8 cellular contexts compared by ENCODE assay signal in the genomic region with DNA sequence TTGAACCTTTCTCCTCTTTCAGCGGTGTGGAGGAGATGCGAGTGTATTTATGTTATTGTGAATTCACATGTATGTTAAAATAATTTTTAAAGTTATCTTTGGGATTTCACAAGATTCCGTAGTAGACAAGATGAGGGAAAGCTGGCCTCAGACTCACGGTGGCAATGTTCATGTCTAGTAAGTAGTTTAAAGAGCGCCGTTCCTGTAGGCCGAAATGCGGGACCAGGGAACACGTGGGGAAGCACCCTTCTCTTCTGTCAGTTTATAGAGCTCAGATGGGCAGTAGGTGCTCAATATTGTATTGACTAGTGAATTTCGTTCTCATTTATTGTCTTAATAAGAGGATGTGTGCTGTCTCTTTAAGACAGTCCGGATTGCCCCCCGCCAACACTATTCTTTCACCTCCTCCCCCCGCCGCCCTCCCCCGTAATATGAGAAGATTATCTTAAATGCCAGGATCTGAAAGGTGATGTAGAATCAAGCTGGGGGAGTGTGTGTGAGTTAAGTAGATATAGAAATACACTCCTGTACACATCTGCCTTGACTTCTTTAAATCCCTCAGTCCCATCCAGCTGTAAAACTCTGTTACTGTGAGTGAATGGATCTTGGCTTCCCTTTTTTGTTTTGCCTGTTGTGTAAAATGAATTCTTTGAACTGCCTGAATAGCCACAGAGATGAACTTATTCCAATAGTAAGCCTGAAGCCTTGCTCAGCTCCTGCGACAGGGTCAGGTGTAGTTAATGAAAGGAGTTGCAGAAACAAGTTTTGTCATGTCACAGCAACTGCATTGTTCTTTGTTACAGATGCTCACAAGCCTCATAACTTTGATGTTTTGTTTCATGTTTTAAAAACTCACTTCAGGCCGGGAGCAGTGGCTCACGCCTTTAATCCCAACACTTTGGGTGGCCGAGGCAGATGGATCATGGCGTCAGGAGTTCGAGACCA. TPM values are rescaled to one million over a fixed set of nuclear protein-coding genes. Genes with fewer than 3 reads are reported as not detected.
DNase-seq lines count a peak whose midpoint lies in the region; ATAC-seq and TF ChIP-seq lines count a peak whose summit lies in the region.

No MANE protein-coding gene starts in this region.

- ATAC-seq in effector memory CD8-positive, alpha-beta T cell (replicated peaks) = no peak
- ATAC-seq in GM18858 (IDR thresholded peaks at IDR 0.05; ENCODE audit: unreplicated experiment) (no peak), HG02642 (IDR thresholded peaks at IDR 0.05; ENCODE audit: poor library complexity, unreplicated experiment) (no peak)

- peaks cover 54% of the 10 kb centered on the region for H3K36me3 Mint-ChIP-seq in effector memory CD8-positive, alpha-beta T cell (ENCODE audit: insufficient read depth)
- H3K36me3 Mint-ChIP-seq in neural crest cell (ENCODE audit: low read depth) = peaks cover 4% of the 10 kb centered on the region

- peaks cover 2 to 7% of the 10 kb centered on the region in 2 donors for H3K9me3 Mint-ChIP-seq in effector memory CD8-positive, alpha-beta T cell
- no peaks in the 10 kb centered on the region for H3K9me3 Mint-ChIP-seq in neural crest cell

- DNase-seq in GF-D8 (lab: John Stamatoyannopoulos, UW) (peak; percentile 15), NCI-H69 (lab: John Stamatoyannopoulos, UW) (peak; percentile 31), neural crest cell (ENCODE audit: low read depth, low spot score) (no peak), C1 segment of cervical spinal cord (lab: John Stamatoyannopoulos, UW) (no peak)
- no peak for DNase-seq in effector memory CD8-positive, alpha-beta T cell
- DNase-seq in stimulated activated CD4-positive, alpha-beta T cell treated with anti-CD3 and anti-CD28 coated beads, Interleukin-4, amount 100 ng/mL, for 1 hour = no peak

- TF ChIP-seq CTCF in neural crest cell (conservative IDR thresholded peaks at IDR 0.05) = no peak

- H3K4me3 Mint-ChIP-seq in effector memory CD8-positive, alpha-beta T cell = peak overlapping the region; percentile 83 to 93
- peak overlapping the region; percentile 95 for H3K4me3 Mint-ChIP-seq in neural crest cell

- H3K27me3 Mint-ChIP-seq in effector memory CD8-positive, alpha-beta T cell = peaks cover 14 to 20% of the 10 kb centered on the region in 2 donors
- peaks cover 24% of the 10 kb centered on the region for H3K27me3 Mint-ChIP-seq in neural crest cell (ENCODE audit: low read depth)

- H3K27ac Mint-ChIP-seq in effector memory CD8-positive, alpha-beta T cell = peak overlapping the region; percentile 99 to 100
- peak overlapping the region; percentile 94 for H3K27ac Mint-ChIP-seq in neural crest cell (ENCODE audit: unreplicated experiment)

- peaks cover 34 to 35% of the 10 kb centered on the region in 2 donors for H3K4me1 Mint-ChIP-seq in effector memory CD8-positive, alpha-beta T cell (ENCODE audit: low read depth in 2 of 2)
- H3K4me1 Mint-ChIP-seq in neural crest cell = peaks cover 20% of the 10 kb centered on the region

RNA-seq across cellular contexts. Expression of gene LAMP1, which starts 1.2 kb away (rescaled TPM):
- 104 and 110 TPM in 2 replicates for total RNA-seq in neural crest cell

Comparison
In these comparisons a context has a peak if more than half of its experiments do, and no peak if none do; other contexts are left out.
1. DNase-seq: peak in GF-D8 (single experiment) and NCI-H69 (single experiment); none in effector memory CD8-positive, alpha-beta T cell (0 of 3), neural crest cell (single experiment), C1 segment of cervical spinal cord (0 of 14) and stimulated activated CD4-positive, alpha-beta T cell treated with anti-CD3 and anti-CD28 coated beads, Interleukin-4, amount 100 ng/mL, for 1 hour (single experiment).